Comparison of ENCODE assay signal across 1 cellular context in genomic region chr19:640606-641170, GRCh38.
TF ChIP-seq lines count a peak whose summit lies in the region.

No MANE protein-coding gene starts in this region.

TF ChIP-seq in GM23338, 12 proteins besides CTCF, POLR2A, EP300 and RAD21 (continued from another document):
- TF ChIP-seq, protein P1, sequence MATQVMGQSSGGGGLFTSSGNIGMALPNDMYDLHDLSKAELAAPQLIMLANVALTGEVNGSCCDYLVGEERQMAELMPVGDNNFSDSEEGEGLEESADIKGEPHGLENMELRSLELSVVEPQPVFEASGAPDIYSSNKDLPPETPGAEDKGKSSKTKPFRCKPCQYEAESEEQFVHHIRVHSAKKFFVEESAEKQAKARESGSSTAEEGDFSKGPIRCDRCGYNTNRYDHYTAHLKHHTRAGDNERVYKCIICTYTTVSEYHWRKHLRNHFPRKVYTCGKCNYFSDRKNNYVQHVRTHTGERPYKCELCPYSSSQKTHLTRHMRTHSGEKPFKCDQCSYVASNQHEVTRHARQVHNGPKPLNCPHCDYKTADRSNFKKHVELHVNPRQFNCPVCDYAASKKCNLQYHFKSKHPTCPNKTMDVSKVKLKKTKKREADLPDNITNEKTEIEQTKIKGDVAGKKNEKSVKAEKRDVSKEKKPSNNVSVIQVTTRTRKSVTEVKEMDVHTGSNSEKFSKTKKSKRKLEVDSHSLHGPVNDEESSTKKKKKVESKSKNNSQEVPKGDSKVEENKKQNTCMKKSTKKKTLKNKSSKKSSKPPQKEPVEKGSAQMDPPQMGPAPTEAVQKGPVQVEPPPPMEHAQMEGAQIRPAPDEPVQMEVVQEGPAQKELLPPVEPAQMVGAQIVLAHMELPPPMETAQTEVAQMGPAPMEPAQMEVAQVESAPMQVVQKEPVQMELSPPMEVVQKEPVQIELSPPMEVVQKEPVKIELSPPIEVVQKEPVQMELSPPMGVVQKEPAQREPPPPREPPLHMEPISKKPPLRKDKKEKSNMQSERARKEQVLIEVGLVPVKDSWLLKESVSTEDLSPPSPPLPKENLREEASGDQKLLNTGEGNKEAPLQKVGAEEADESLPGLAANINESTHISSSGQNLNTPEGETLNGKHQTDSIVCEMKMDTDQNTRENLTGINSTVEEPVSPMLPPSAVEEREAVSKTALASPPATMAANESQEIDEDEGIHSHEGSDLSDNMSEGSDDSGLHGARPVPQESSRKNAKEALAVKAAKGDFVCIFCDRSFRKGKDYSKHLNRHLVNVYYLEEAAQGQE (IDR thresholded peaks at IDR 0.05; ENCODE audit: unreplicated experiment), result no peak
- TF ChIP-seq, protein P2, sequence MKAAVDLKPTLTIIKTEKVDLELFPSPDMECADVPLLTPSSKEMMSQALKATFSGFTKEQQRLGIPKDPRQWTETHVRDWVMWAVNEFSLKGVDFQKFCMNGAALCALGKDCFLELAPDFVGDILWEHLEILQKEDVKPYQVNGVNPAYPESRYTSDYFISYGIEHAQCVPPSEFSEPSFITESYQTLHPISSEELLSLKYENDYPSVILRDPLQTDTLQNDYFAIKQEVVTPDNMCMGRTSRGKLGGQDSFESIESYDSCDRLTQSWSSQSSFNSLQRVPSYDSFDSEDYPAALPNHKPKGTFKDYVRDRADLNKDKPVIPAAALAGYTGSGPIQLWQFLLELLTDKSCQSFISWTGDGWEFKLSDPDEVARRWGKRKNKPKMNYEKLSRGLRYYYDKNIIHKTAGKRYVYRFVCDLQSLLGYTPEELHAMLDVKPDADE (IDR thresholded peaks at IDR 0.05), result no peak
- TF ChIP-seq JUNB (IDR thresholded peaks at IDR 0.05; ENCODE audit: unreplicated experiment) (no peak), CREB1 (CRISPR knock-in tag; IDR thresholded peaks at IDR 0.05; ENCODE audit: low read depth) (no peak), NANOG (IDR thresholded peaks at IDR 0.05; ENCODE audit: borderline replicate concordance) (no peak), ZNF114 (CRISPR knock-in tag; IDR thresholded peaks at IDR 0.05) (no peak), EZH2 (IDR thresholded peaks at IDR 0.05; ENCODE audit: low read depth, unreplicated experiment) (no peak), ZNF462 (CRISPR knock-in tag; IDR thresholded peaks at IDR 0.05) (no peak), EZH2phosphoT487 (IDR thresholded peaks at IDR 0.05; ENCODE audit: unreplicated experiment) (no peak), POLR2AphosphoS5 (IDR thresholded peaks at IDR 0.05; ENCODE audit: low read depth) (no peak)
TF ChIP-seq in GM23338: peak in this region for 0.
